In the genomic region with DNA sequence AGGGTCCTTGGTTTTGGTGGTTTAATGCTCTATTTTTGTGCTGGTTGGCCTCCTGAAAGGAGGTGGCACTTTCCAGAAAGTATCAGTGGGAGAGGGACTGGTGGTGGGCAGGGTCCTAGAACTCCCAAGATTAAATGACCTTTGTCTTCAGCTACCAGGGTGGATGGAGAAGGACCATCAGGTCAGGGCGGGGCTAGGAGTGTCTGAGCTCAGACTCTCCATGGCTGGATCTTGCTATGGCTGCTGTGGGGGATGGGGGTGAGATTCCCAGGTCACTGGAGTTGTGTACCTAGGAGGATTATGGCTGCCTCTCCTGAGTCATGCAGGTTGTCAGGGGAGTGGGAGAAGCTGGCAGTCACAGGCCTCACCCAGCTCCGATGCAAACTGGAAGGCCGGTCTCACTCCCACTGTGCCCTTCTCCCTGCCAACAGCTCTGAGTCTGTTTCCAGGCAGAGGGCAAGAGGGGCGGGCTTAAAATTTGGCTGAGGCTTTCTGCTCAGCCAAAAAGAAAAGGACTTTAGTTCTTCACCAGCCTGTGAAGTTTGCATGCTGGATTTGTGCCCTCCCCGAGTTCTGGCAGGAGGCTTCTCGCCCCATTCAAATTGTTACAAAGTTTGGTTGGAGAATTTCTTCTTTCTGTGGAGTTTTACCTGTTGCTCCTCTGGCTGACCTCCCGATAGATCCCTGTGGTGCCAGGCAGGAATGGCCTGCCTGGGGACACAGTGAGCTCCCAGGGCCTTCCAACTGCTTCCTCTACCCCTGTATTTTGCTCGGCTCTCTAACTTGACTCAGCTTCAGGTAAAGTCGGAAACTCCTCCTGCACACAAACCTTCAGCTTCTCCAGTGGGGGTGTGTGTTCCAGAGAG, we compare ENCODE assay signal across 18 cellular contexts. TPM values are rescaled to one million over a fixed set of nuclear protein-coding genes. Genes with fewer than 3 reads are reported as not detected.
DNase-seq lines count a peak whose midpoint lies in the region; ATAC-seq and TF ChIP-seq lines count a peak whose summit lies in the region.
"Had no signal": no experiment of that assay in that cellular context is flagged by ENCODE, and none has a peak within 500 bp of the region (broad histone marks: within the 10 kb centered on the region; RNA-seq: fewer than 3 reads in every experiment).

No MANE protein-coding gene starts in this region.

- 64 to 70% methylated on average over 9 of the region's 9 CpGs for WGBS in thyroid gland, 2 donors

- no peak for ATAC-seq in activated naive CD8-positive, alpha-beta T cell treated with anti-CD3 and anti-CD28 coated beads, Interleukin-2, amount 50 U/mL, for 24 hours
- no peak for ATAC-seq in effector memory CD8-positive, alpha-beta T cell (replicated peaks)

- H3K27ac Mint-ChIP-seq in activated naive CD8-positive, alpha-beta T cell treated with anti-CD3 and anti-CD28 coated beads for 36 hours: peak overlapping the region; percentile 12
- no peak overlapping the region for H3K27ac Mint-ChIP-seq in activated naive CD8-positive, alpha-beta T cell treated with anti-CD3 and anti-CD28 coated beads, Interleukin-2, amount 50 U/mL, for 24 hours
- H3K27ac Mint-ChIP-seq in effector memory CD8-positive, alpha-beta T cell: peak overlapping the region; percentile 67 to 79
- H3K27ac Mint-ChIP-seq in neural progenitor cell (no peak overlapping the region), Calu3 (ENCODE audit: unreplicated experiment) (no peak overlapping the region)
- H3K27ac Mint-ChIP-seq: T-helper 2 cell treated with Interferon-gamma antibody and Interleukin-4, amounts not matched to agents 5 μg/mL and 100 μg/mL, for 36 hours had no signal

- peaks cover 63% of the 10 kb centered on the region for H3K36me3 Mint-ChIP-seq in activated naive CD8-positive, alpha-beta T cell treated with anti-CD3 and anti-CD28 coated beads for 36 hours
- peaks cover 55% of the 10 kb centered on the region for H3K36me3 Mint-ChIP-seq in activated naive CD8-positive, alpha-beta T cell treated with anti-CD3 and anti-CD28 coated beads, Interleukin-2, amount 50 U/mL, for 24 hours (ENCODE audit: low read depth)
- peaks cover 54% of the 10 kb centered on the region for H3K36me3 Mint-ChIP-seq in effector memory CD8-positive, alpha-beta T cell (ENCODE audit: insufficient read depth)
- no peaks in the 10 kb centered on the region for H3K36me3 Mint-ChIP-seq in neural progenitor cell
- H3K36me3 Mint-ChIP-seq in Calu3 (ENCODE audit: insufficient read depth, unreplicated experiment): peaks cover 26% of the 10 kb centered on the region

- TF ChIP-seq CTCF in neural progenitor cell (IDR thresholded peaks at IDR 0.05): no peak
- no peak for TF ChIP-seq CTCF in thyroid gland (IDR thresholded peaks at IDR 0.05)
- no peak for TF ChIP-seq CTCF in Calu3 (IDR thresholded peaks at IDR 0.05; ENCODE audit: unreplicated experiment)

- peaks cover 17% of the 10 kb centered on the region for H3K9me3 Mint-ChIP-seq in activated naive CD8-positive, alpha-beta T cell treated with anti-CD3 and anti-CD28 coated beads for 36 hours
- H3K9me3 Mint-ChIP-seq in activated naive CD8-positive, alpha-beta T cell treated with anti-CD3 and anti-CD28 coated beads, Interleukin-2, amount 50 U/mL, for 24 hours: peaks cover 5% of the 10 kb centered on the region
- no peaks in the 10 kb centered on the region for H3K9me3 Mint-ChIP-seq in effector memory CD8-positive, alpha-beta T cell
- H3K9me3 Mint-ChIP-seq in neural progenitor cell: no peaks in the 10 kb centered on the region
- peaks cover 4% of the 10 kb centered on the region for H3K9me3 Mint-ChIP-seq in Calu3 (ENCODE audit: low read depth, unreplicated experiment)

- no peaks in the 10 kb centered on the region for H4K20me1 ChIP-seq in neural progenitor cell (ENCODE audit: low read depth)
- H4K20me1 ChIP-seq: BLaER1 treated with 17β-estradiol and CSF1 and Interleukin-3, amounts not matched to agents 10 nM and 100 nM had no signal

- no peaks in the 10 kb centered on the region for H3F3A ChIP-seq in neural progenitor cell (ENCODE audit: low read depth)

- H3K79me2 ChIP-seq in neural progenitor cell (ENCODE audit: low read depth): no peaks in the 10 kb centered on the region

- H3K27me3 Mint-ChIP-seq in activated naive CD8-positive, alpha-beta T cell treated with anti-CD3 and anti-CD28 coated beads for 36 hours: no peaks in the 10 kb centered on the region
- H3K27me3 Mint-ChIP-seq in activated naive CD8-positive, alpha-beta T cell treated with anti-CD3 and anti-CD28 coated beads, Interleukin-2, amount 50 U/mL, for 24 hours: no peaks in the 10 kb centered on the region
- no peaks in the 10 kb centered on the region for H3K27me3 Mint-ChIP-seq in effector memory CD8-positive, alpha-beta T cell
- H3K27me3 Mint-ChIP-seq in neural progenitor cell (ENCODE audit: insufficient read depth, low read depth): peaks cover 3% of the 10 kb centered on the region
- H3K27me3 Mint-ChIP-seq in Calu3 (ENCODE audit: unreplicated experiment): no peaks in the 10 kb centered on the region

- CTCF ChIA-PET in Calu3 (lab: Charles Lee): no interaction called here

- H3K27ac ChIP-seq in neural progenitor cell: no peak overlapping the region
- peak overlapping the region; percentile 3 to 56 (median 49) for H3K27ac ChIP-seq in thyroid gland
- H3K27ac ChIP-seq: BLaER1 treated with 17β-estradiol and CSF1 and Interleukin-3, amounts not matched to agents 10 nM and 100 nM; SJSA1 had no signal

- H3K4me1 ChIP-seq in neural progenitor cell: no peaks in the 10 kb centered on the region
- H3K4me1 ChIP-seq in thyroid gland: no peaks in the 10 kb centered on the region
- H3K4me1 ChIP-seq: SJSA1 had no signal

- BruUV-seq in Calu3 (replicated peaks; lab: Mats Ljungman, UMichigan): no TSS peak

- intact Hi-C loops in thyroid gland (cut with DNase I): no loop called here
- intact Hi-C loops in Calu3 (cut with micrococcal nuclease; ENCODE audit: unreplicated experiment): no loop called here

- H3K4me3 Mint-ChIP-seq in activated naive CD8-positive, alpha-beta T cell treated with anti-CD3 and anti-CD28 coated beads for 36 hours: no peak overlapping the region
- H3K4me3 Mint-ChIP-seq in activated naive CD8-positive, alpha-beta T cell treated with anti-CD3 and anti-CD28 coated beads, Interleukin-2, amount 50 U/mL, for 24 hours: no peak overlapping the region
- H3K4me3 Mint-ChIP-seq in effector memory CD8-positive, alpha-beta T cell: no peak overlapping the region
- H3K4me3 Mint-ChIP-seq in neural progenitor cell: no peak overlapping the region
- no peak overlapping the region for H3K4me3 Mint-ChIP-seq in Calu3 (ENCODE audit: low read depth, unreplicated experiment)
- H3K4me3 Mint-ChIP-seq: T-helper 2 cell treated with Interferon-gamma antibody and Interleukin-4, amounts not matched to agents 5 μg/mL and 100 μg/mL, for 36 hours had no signal

- H2AFZ ChIP-seq in neural progenitor cell (replicated peaks): peak overlapping the region; percentile 83

- peaks cover 34% of the 10 kb centered on the region for H3K4me1 Mint-ChIP-seq in activated naive CD8-positive, alpha-beta T cell treated with anti-CD3 and anti-CD28 coated beads for 36 hours
- H3K4me1 Mint-ChIP-seq in activated naive CD8-positive, alpha-beta T cell treated with anti-CD3 and anti-CD28 coated beads, Interleukin-2, amount 50 U/mL, for 24 hours: peaks cover 30% of the 10 kb centered on the region
- peaks cover 14 to 27% of the 10 kb centered on the region in 2 donors for H3K4me1 Mint-ChIP-seq in effector memory CD8-positive, alpha-beta T cell (ENCODE audit: low read depth in 2 of 2)
- H3K4me1 Mint-ChIP-seq in neural progenitor cell: no peaks in the 10 kb centered on the region
- peaks cover 9% of the 10 kb centered on the region for H3K4me1 Mint-ChIP-seq in Calu3 (ENCODE audit: low read depth, unreplicated experiment)

- H3K4me3 ChIP-seq in neural progenitor cell (no peak overlapping the region), thyroid gland (replicated peaks in 1 of 3) (no peak overlapping the region)
- H3K4me3 ChIP-seq: BLaER1 treated with 17β-estradiol and CSF1 and Interleukin-3, amounts not matched to agents 10 nM and 100 nM; SJSA1 had no signal

- H3K27me3 ChIP-seq in neural progenitor cell (no peaks in the 10 kb centered on the region), thyroid gland (no peaks in the 10 kb centered on the region)
- H3K27me3 ChIP-seq: BLaER1 treated with 17β-estradiol and CSF1 and Interleukin-3, amounts not matched to agents 10 nM and 100 nM; SJSA1 had no signal

- H3K9ac ChIP-seq in neural progenitor cell: no peak overlapping the region
- H3K9ac ChIP-seq: BLaER1 treated with 17β-estradiol and CSF1 and Interleukin-3, amounts not matched to agents 10 nM and 100 nM had no signal

- H3K36me3 ChIP-seq in neural progenitor cell (no peaks in the 10 kb centered on the region), thyroid gland (peaks cover 0 to 2% of the 10 kb centered on the region in 2 donors)

- no peaks in the 10 kb centered on the region for H3K9me3 ChIP-seq in neural progenitor cell (ENCODE audit: low read depth)
- H3K9me3 ChIP-seq in thyroid gland: no peaks in the 10 kb centered on the region
- H3K9me3 ChIP-seq: BLaER1 treated with 17β-estradiol and CSF1 and Interleukin-3, amounts not matched to agents 10 nM and 100 nM; SJSA1 had no signal

- TF ChIP-seq POLR2A in thyroid gland (IDR thresholded peaks at IDR 0.05): no peak

- DNase-seq in activated naive CD8-positive, alpha-beta T cell treated with anti-CD3 and anti-CD28 coated beads for 36 hours: no peak
- no peak for DNase-seq in activated naive CD8-positive, alpha-beta T cell treated with anti-CD3 and anti-CD28 coated beads, Interleukin-2, amount 50 U/mL, for 24 hours
- no peak for DNase-seq in effector memory CD8-positive, alpha-beta T cell
- DNase-seq in neural progenitor cell (ENCODE audit: low spot score) (no peak), thyroid gland (peak; percentile 69 to 73), Calu3 (no peak), GDM1 (lab: John Stamatoyannopoulos, UW) (no peak)
- no peak for DNase-seq in activated CD8-positive, alpha-beta memory T cell treated with anti-CD3 and anti-CD28 coated beads for 24 hours
- DNase-seq: 8988T; activated CD4-positive, CD25-positive, alpha-beta regulatory T cell; Kasumi-1; kidney glomerular epithelial cell; NCI-H1092 treated with DMSO at 0.1 percent for 48 hours; NCI-H69; stimulated activated CD4-positive, alpha-beta T cell treated with anti-CD3 and anti-CD28 coated beads, Interleukin-4, amount 100 ng/mL, for 24 hours had no signal

- H3K4me2 ChIP-seq in neural progenitor cell: no peak overlapping the region

RNA-seq across cellular contexts. Expression of a gene that starts 13.1 kb away (rescaled TPM):
- 10 to 100 TPM; 51.7 to 53.3 TPM for total RNA-seq in activated naive CD8-positive, alpha-beta T cell treated with anti-CD3 and anti-CD28 coated beads for 36 hours
- total RNA-seq in neural progenitor cell (ENCODE audit: low replicate concordance) (80.2 and 113 TPM in 2 replicates), thyroid gland (10 to 100 TPM; 28.1 to 39.2 (median 29.5) TPM), Calu3 (2022) (23.1 and 23.6 TPM in 2 replicates)

RNA-seq across cellular contexts. Expression of a gene that starts 13.1 kb away (rescaled TPM):
- total RNA-seq in activated naive CD8-positive, alpha-beta T cell treated with anti-CD3 and anti-CD28 coated beads for 36 hours: 10 to 100 TPM; 25.7 to 25.8 TPM
- 15.4 and 19.0 TPM in 2 replicates for total RNA-seq in neural progenitor cell (ENCODE audit: low replicate concordance)
- 10 to 100 TPM; 13.3 to 22.8 (median 14.4) TPM for total RNA-seq in thyroid gland
- 38.9 and 42.9 TPM in 2 replicates for total RNA-seq in Calu3 (2022)

RNA-seq across cellular contexts. Expression of a gene that starts 17.1 kb away (rescaled TPM):
- total RNA-seq in activated naive CD8-positive, alpha-beta T cell treated with anti-CD3 and anti-CD28 coated beads for 36 hours: 10 to 100 TPM in 1 of 2 experiments, 1 to 10 TPM in 1; 9.7 to 10.2 TPM
- total RNA-seq in neural progenitor cell (ENCODE audit: low replicate concordance) (not detected in 2 replicates), thyroid gland (10 to 100 TPM; 16.0 to 32.6 (median 21.2) TPM), Calu3 (2022) (60.0 and 95.4 TPM in 2 replicates)

RNA-seq across cellular contexts. Expression of a gene that starts 59.5 kb away (rescaled TPM):
- total RNA-seq in activated naive CD8-positive, alpha-beta T cell treated with anti-CD3 and anti-CD28 coated beads for 36 hours: 100 to 1,000 TPM; 141 to 146 TPM
- not detected in 2 replicates for total RNA-seq in neural progenitor cell (ENCODE audit: low replicate concordance)
- total RNA-seq in thyroid gland: 10 to 100 TPM; 15.0 to 54.3 (median 22.9) TPM
- total RNA-seq in Calu3 (2022): 27.0 and 44.9 TPM in 2 replicates

Comparison
In these comparisons a context has a peak if more than half of its experiments do, and no peak if none do; other contexts are left out.
1. H3K27ac Mint-ChIP-seq: peak in activated naive CD8-positive, alpha-beta T cell treated with anti-CD3 and anti-CD28 coated beads for 36 hours (single experiment) and effector memory CD8-positive, alpha-beta T cell (2 of 2); none in activated naive CD8-positive, alpha-beta T cell treated with anti-CD3 and anti-CD28 coated beads, Interleukin-2, amount 50 U/mL, for 24 hours (single experiment), neural progenitor cell (single experiment) and Calu3 (single experiment).
2. DNase-seq: peak in thyroid gland (2 of 2); none in activated naive CD8-positive, alpha-beta T cell treated with anti-CD3 and anti-CD28 coated beads for 36 hours (single experiment), activated naive CD8-positive, alpha-beta T cell treated with anti-CD3 and anti-CD28 coated beads, Interleukin-2, amount 50 U/mL, for 24 hours (single experiment), effector memory CD8-positive, alpha-beta T cell (0 of 3), neural progenitor cell (single experiment), Calu3 (single experiment), GDM1 (single experiment) and activated CD8-positive, alpha-beta memory T cell treated with anti-CD3 and anti-CD28 coated beads for 24 hours (single experiment).
3. RNA of a gene that starts 17.1 kb away (total RNA-seq): 60.0 to 95.4 TPM in Calu3, 16.0 to 32.6 TPM in thyroid gland and 9.7 to 10.2 TPM in activated naive CD8-positive, alpha-beta T cell treated with anti-CD3 and anti-CD28 coated beads for 36 hours; not detected in neural progenitor cell; every median in the first group is over 10 times any median in the second.